24 cellular contexts compared by ENCODE assay signal in the genomic region with DNA sequence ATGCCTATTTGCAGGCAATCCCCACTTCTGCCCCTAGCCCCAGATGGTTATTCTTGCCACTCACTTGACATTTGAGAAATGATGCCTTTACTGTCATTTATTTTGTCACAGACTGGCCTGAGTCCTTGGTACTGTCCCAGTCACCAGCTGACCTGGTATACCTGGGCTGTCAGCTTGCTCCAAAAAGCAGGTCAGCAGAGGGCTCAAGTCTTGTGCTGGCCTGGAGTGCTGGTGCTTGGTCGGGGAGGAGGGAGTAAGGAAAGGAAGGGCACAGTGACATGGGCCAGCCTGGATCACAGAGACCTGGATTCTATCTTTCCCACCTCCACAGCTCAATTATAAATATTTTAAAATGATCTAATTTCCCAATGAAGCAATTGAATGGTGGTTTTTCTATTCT.
"Had no signal": no experiment of that assay in that cellular context is flagged by ENCODE, and none has a peak within 500 bp of the region (broad histone marks: within the 10 kb centered on the region; RNA-seq: fewer than 3 reads in every experiment).

No MANE protein-coding gene starts in this region.

- H3K9ac ChIP-seq: neural progenitor cell, parathyroid adenoma had no signal

- H3K4me1 ChIP-seq: neural progenitor cell, prostate gland, right atrium auricular region, sigmoid colon, stomach, thyroid gland, tibial nerve, upper lobe of right lung had no signal

- H2AFZ ChIP-seq: neural progenitor cell, parathyroid adenoma had no signal

- H3K27ac ChIP-seq: neural progenitor cell, ovary, parathyroid adenoma, prostate gland, right atrium auricular region, right lobe of liver, sigmoid colon, stomach, thoracic aorta, thyroid gland, tibial nerve, upper lobe of right lung, uterus had no signal

- H3K4me2 ChIP-seq: neural progenitor cell had no signal

- H3K27me3 ChIP-seq: neural progenitor cell, ovary, right atrium auricular region, right lobe of liver, sigmoid colon, stomach, thyroid gland, tibial nerve, upper lobe of right lung, uterus had no signal

- H3K4me3 ChIP-seq: neural progenitor cell, ovary, prostate gland, right atrium auricular region, right lobe of liver, sigmoid colon, stomach, thoracic aorta, thyroid gland, tibial nerve, upper lobe of right lung, uterus had no signal

- H3K36me3 ChIP-seq: neural progenitor cell, ovary, prostate gland, right atrium auricular region, right lobe of liver, sigmoid colon, stomach, thoracic aorta, thyroid gland, tibial nerve, upper lobe of right lung, uterus had no signal

- DNase-seq: naive thymus-derived CD4-positive, alpha-beta T cell; natural killer cell; occipital lobe; ovary; retina; right lobe of liver; sigmoid colon; small intestine; stimulated activated CD4-positive, alpha-beta T cell treated with anti-CD3 and anti-CD28 coated beads, Interleukin-15, amount 100 ng/mL, for 24 hours; stimulated activated CD4-positive, alpha-beta T cell treated with anti-CD3 and anti-CD28 coated beads, Interleukin-2, amount 100 ng/mL, for 24 hours; stimulated activated CD4-positive, alpha-beta T cell treated with anti-CD3 and anti-CD28 coated beads, Interleukin-2, amount 100 ng/mL, for 48 hours; stimulated activated CD4-positive, alpha-beta T cell treated with anti-CD3 and anti-CD28 coated beads, Interleukin-4, amount 100 ng/mL, for 24 hours; stimulated activated naive B cell treated with anti-CD40 and anti-IgM and Interleukin-4, amounts not matched to agents 10 μg/mL and 1 μg/mL and 100 μg/mL, for 72 hours; stimulated activated naive CD4-positive, alpha-beta T cell treated with Interleukin-2 at 50 U/mL for 16 hours; stomach; thyroid gland; upper lobe of right lung; uterus had no signal

- H3K9me3 ChIP-seq: ovary, prostate gland, right atrium auricular region, right lobe of liver, sigmoid colon, stomach, thoracic aorta, thyroid gland, tibial nerve, upper lobe of right lung, uterus had no signal

- H3K79me2 ChIP-seq: parathyroid adenoma had no signal
